In the genomic region with DNA sequence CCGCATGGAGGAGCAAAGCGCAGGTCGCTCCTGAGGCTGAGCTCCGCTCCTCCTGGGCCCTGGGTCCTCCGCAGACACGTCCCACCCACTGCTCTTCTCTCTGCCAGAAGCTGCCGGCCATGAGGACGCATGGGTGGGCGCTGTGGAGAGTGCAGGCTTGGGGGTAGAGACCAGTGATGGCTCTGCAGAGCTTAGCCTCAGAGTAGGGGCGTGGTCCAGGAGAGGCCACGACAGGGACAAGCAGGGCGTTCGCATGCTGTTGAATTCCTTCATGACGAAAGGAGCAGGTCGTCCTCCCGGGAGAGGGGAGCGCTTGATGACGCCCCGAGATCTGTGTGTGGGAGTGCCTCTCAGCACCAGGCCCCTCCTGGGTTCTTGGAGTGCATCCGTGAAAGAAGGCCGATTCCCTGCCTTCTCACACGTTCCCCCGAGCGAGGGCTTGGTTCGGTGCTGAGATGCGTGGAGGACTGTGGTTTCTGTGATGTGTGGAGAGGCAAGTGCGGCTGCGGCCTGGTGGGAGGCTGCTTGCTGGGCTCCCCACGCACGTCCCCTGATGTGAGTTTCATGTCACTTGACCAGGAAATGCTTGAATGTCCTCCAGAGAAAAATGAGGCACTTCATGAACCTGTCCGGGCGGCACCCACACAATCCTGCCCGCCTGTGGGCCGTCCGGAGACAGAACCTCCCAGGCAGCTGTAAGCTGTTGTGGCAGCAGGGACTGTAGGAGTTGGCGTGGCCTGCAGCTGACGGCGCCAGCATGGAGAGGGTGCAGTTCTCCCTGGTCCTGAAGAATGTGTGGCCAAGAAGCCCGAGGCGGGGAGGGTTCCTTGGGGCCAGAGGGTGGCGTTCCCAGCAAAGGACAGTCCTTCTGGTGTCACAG, we compare ENCODE assay signal across 1 cellular context.
TF ChIP-seq lines count a peak whose summit lies in the region.

No MANE protein-coding gene starts in this region.

TF ChIP-seq in HepG2, 621 proteins besides CTCF, POLR2A, EP300 and RAD21:
- TF ChIP-seq ZNF687 (CRISPR knock-in tag; IDR thresholded peaks at IDR 0.05) = peak; percentile 24; the same call in 1 of the 2 replicates
- TF ChIP-seq HINFP (CRISPR knock-in tag; IDR thresholded peaks at IDR 0.05; ENCODE audit: low read depth) = no peak
- 0 out of 2 replicates have a peak, but pooled peaks have one; percentile 36 for TF ChIP-seq ZNF598 (CRISPR knock-in tag; IDR thresholded peaks at IDR 0.05; ENCODE audit: borderline replicate concordance)
- TF ChIP-seq SRY (CRISPR knock-in tag; IDR thresholded peaks at IDR 0.05) = 0 out of 2 replicates have a peak, but pooled peaks have one; percentile 30
- no peak for TF ChIP-seq ZNF496 (CRISPR knock-in tag; IDR thresholded peaks at IDR 0.05; ENCODE audit: insufficient replicate concordance)
- TF ChIP-seq RBFOX2 (IDR thresholded peaks at IDR 0.05; ENCODE audit: low read depth, low read length) = 0 out of 2 replicates have a peak, but pooled peaks have one; percentile 38
- TF ChIP-seq, protein P1, sequence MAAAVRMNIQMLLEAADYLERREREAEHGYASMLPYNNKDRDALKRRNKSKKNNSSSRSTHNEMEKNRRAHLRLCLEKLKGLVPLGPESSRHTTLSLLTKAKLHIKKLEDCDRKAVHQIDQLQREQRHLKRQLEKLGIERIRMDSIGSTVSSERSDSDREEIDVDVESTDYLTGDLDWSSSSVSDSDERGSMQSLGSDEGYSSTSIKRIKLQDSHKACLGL (CRISPR knock-in tag; IDR thresholded peaks at IDR 0.05) = peak; percentile 43; the same call in 1 of the 2 replicates
- 0 out of 2 replicates have a peak, but pooled peaks have one; percentile 17 for TF ChIP-seq HNRNPL (IDR thresholded peaks at IDR 0.05; ENCODE audit: low read depth, low read length)
- TF ChIP-seq ZFY (CRISPR knock-in tag; IDR thresholded peaks at IDR 0.05) = peak; percentile 40; the same call in 1 of the 2 replicates
- 0 out of 2 replicates have a peak, but pooled peaks have one; percentile 5 for TF ChIP-seq ZFX (CRISPR knock-in tag; IDR thresholded peaks at IDR 0.05; ENCODE audit: low read depth)
- TF ChIP-seq MIER2 (CRISPR knock-in tag; IDR thresholded peaks at IDR 0.05) = no peak
TF ChIP-seq in HepG2: peak in this region for 8.
